9 cellular contexts compared by ENCODE assay signal in the genomic region with DNA sequence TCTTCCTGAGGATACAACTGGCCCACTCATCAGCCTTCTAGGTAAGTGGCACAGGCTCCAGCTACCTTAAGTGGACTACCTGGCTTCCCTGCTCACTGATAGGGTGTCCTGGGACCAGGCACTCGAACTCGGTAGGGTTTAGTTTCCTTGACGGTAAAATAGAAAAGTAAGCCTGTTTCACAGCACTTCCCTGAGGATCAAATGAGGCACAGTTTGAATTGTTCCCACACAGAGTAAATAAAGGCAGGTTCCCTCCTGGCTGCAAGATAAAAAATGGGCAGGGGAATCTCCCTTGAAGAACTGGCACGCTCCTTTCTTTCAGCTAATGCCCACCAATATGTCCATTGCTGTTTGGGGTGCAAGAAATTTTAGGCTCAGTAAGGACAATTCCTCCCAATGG. TPM values are rescaled to one million over a fixed set of nuclear protein-coding genes. Genes with fewer than 3 reads are reported as not detected.
DNase-seq lines count a peak whose midpoint lies in the region; ATAC-seq and TF ChIP-seq lines count a peak whose summit lies in the region.
"Had no signal": no experiment of that assay in that cellular context is flagged by ENCODE, and none has a peak within 500 bp of the region (broad histone marks: within the 10 kb centered on the region; RNA-seq: fewer than 3 reads in every experiment).

No MANE protein-coding gene starts in this region.

- H3K27me3 Mint-ChIP-seq in CD4-positive, CD25-positive, alpha-beta regulatory T cell = peaks cover 65% of the 10 kb centered on the region
- H3K27me3 Mint-ChIP-seq in GM23338 (ENCODE audit: insufficient read depth, low read depth, poor library complexity) (peaks cover 17% of the 10 kb centered on the region), naive B cell (peaks cover 44 to 69% (median 49%) of the 10 kb centered on the region in 3 donors)
- peaks cover 37% of the 10 kb centered on the region for H3K27me3 Mint-ChIP-seq in activated naive CD8-positive, alpha-beta T cell

- peaks cover 7% of the 10 kb centered on the region for H3F3A ChIP-seq in GM23338 (replicated peaks; ENCODE audit: low read depth)

- peaks cover 5% of the 10 kb centered on the region; the same call in 1 of the 2 replicates for H4K20me1 ChIP-seq in GM23338 (replicated peaks; ENCODE audit: insufficient read depth)

- whole genome bisulfite sequencing in right cardiac atrium = 83% methylated on average over 4 of the region's 4 CpGs

- H3K79me2 ChIP-seq in GM23338 (replicated peaks; ENCODE audit: insufficient read depth) = peaks cover 37% of the 10 kb centered on the region

- peak overlapping the region in 3 of 4 donors; percentile 18 to 74 (median 57) for H3K4me3 Mint-ChIP-seq in CD4-positive, CD25-positive, alpha-beta regulatory T cell
- H3K4me3 Mint-ChIP-seq in GM23338 = peak overlapping the region; percentile 81
- H3K4me3 Mint-ChIP-seq in activated naive CD8-positive, alpha-beta T cell = peak overlapping the region; percentile 85
- peak overlapping the region in 7 of 8 donors; percentile 65 to 90 (median 84) for H3K4me3 Mint-ChIP-seq in naive B cell

- peaks cover 31% of the 10 kb centered on the region for H3K27me3 ChIP-seq in CD4-positive, CD25-positive, alpha-beta regulatory T cell (ENCODE audit: control insufficient read depth, insufficient read depth, low read length)
- H3K27me3 ChIP-seq in GM23338 (ENCODE audit: insufficient read depth) = peaks cover 2% of the 10 kb centered on the region; the same call in 1 of the 2 replicates
- H3K27me3 ChIP-seq in right cardiac atrium (ENCODE audit: control insufficient read depth, insufficient read depth) = no peaks in the 10 kb centered on the region

- H3K36me3 ChIP-seq in CD4-positive, CD25-positive, alpha-beta regulatory T cell (ENCODE audit: control insufficient read depth, insufficient read depth, low read length) = no peaks in the 10 kb centered on the region
- no peaks in the 10 kb centered on the region; the same call in 1 of the 2 replicates for H3K36me3 ChIP-seq in GM23338 (ENCODE audit: insufficient read depth)
- H3K36me3 ChIP-seq: left ventricle myocardium inferior had no signal

- TF ChIP-seq CTCF in GM23338 (conservative IDR thresholded peaks at IDR 0.05; ENCODE audit: low read depth in 2 of 2) = no peak

- no peak for ATAC-seq in CD4-positive, CD25-positive, alpha-beta regulatory T cell (ENCODE audit: low read depth in 2 of 2)
- ATAC-seq in GM23338 (no peak), naive B cell (ENCODE audit: low read depth in 2 of 2) (no peak), GM21825 (IDR thresholded peaks at IDR 0.05; ENCODE audit: unreplicated experiment) (no peak), right cardiac atrium (no peak)

- H3K4me1 Mint-ChIP-seq in CD4-positive, CD25-positive, alpha-beta regulatory T cell = peaks cover 0 to 7% (median 0%) of the 10 kb centered on the region in 4 donors
- H3K4me1 Mint-ChIP-seq in GM23338 = peaks cover 46% of the 10 kb centered on the region
- H3K4me1 Mint-ChIP-seq in activated naive CD8-positive, alpha-beta T cell (ENCODE audit: low read depth) = no peaks in the 10 kb centered on the region
- H3K4me1 Mint-ChIP-seq in naive B cell = peaks cover 0 to 13% (median 0%) of the 10 kb centered on the region in 3 donors

- intact Hi-C loops in right cardiac atrium (cut with DNase I) = loop anchor here (5.0 kb wide), 2 partner anchors 61 to 66 kb away; no protein-coding TSS in a partner anchor

- H3K27ac ChIP-seq in CD4-positive, CD25-positive, alpha-beta regulatory T cell (ENCODE audit: insufficient read depth, low read length, poor library complexity, severe bottlenecking) = no peak overlapping the region
- H3K27ac ChIP-seq in GM23338 (ENCODE audit: low read depth) (no peak overlapping the region; the same call in 1 of the 2 replicates), right cardiac atrium (ENCODE audit: low read length) (no peak overlapping the region)
- H3K27ac ChIP-seq: left ventricle myocardium inferior had no signal

- H3K9me2 ChIP-seq in GM23338 (ENCODE audit: insufficient read depth) = peaks cover 8% of the 10 kb centered on the region; the same call in 1 of the 2 replicates

- no peak overlapping the region for H3K27ac Mint-ChIP-seq in CD4-positive, CD25-positive, alpha-beta regulatory T cell
- H3K27ac Mint-ChIP-seq in GM23338 = no peak overlapping the region
- no peak overlapping the region for H3K27ac Mint-ChIP-seq in activated naive CD8-positive, alpha-beta T cell
- H3K27ac Mint-ChIP-seq in naive B cell = no peak overlapping the region

- peaks cover 0 to 1% (median 0%) of the 10 kb centered on the region in 7 donors for H3K9me3 Mint-ChIP-seq in CD4-positive, CD25-positive, alpha-beta regulatory T cell
- peaks cover 7% of the 10 kb centered on the region; the same call in 2 of the 3 replicates for H3K9me3 Mint-ChIP-seq in GM23338
- no peaks in the 10 kb centered on the region for H3K9me3 Mint-ChIP-seq in activated naive CD8-positive, alpha-beta T cell (ENCODE audit: low read depth)
- no peaks in the 10 kb centered on the region for H3K9me3 Mint-ChIP-seq in naive B cell

- no peak overlapping the region for H3K4me3 ChIP-seq in CD4-positive, CD25-positive, alpha-beta regulatory T cell (ENCODE audit: low read depth, low read length)
- H3K4me3 ChIP-seq in GM23338 (peak overlapping the region; percentile 78; the same call in 1 of the 2 replicates), right cardiac atrium (ENCODE audit: low read length) (no peak overlapping the region)

- peak overlapping the region; percentile 92 for H3K4me2 ChIP-seq in GM23338

- H3K36me3 Mint-ChIP-seq in CD4-positive, CD25-positive, alpha-beta regulatory T cell = no peaks in the 10 kb centered on the region
- H3K36me3 Mint-ChIP-seq in GM23338 (ENCODE audit: low read depth) = peaks cover 35% of the 10 kb centered on the region
- no peaks in the 10 kb centered on the region for H3K36me3 Mint-ChIP-seq in activated naive CD8-positive, alpha-beta T cell
- no peaks in the 10 kb centered on the region for H3K36me3 Mint-ChIP-seq in naive B cell

- H3K9me3 ChIP-seq in CD4-positive, CD25-positive, alpha-beta regulatory T cell (ENCODE audit: control insufficient read depth in 2 of 2, low read length in 2 of 2) = no peaks in the 10 kb centered on the region
- no peaks in the 10 kb centered on the region for H3K9me3 ChIP-seq in right cardiac atrium (ENCODE audit: control insufficient read depth, low read length)
- H3K9me3 ChIP-seq: left ventricle myocardium inferior had no signal

- H3K4me1 ChIP-seq in CD4-positive, CD25-positive, alpha-beta regulatory T cell (ENCODE audit: control insufficient read depth, insufficient read depth, low read length, poor library complexity, severe bottlenecking) = peaks cover 11% of the 10 kb centered on the region
- H3K4me1 ChIP-seq in GM23338 (ENCODE audit: insufficient read depth) = peaks cover 51% of the 10 kb centered on the region
- H3K4me1 ChIP-seq in right cardiac atrium (ENCODE audit: control insufficient read depth, insufficient read depth, low read length) = no peaks in the 10 kb centered on the region

- no peak overlapping the region for H2AFZ ChIP-seq in GM23338

- no peak for DNase-seq in CD4-positive, CD25-positive, alpha-beta regulatory T cell
- no peak for DNase-seq in GM23338 (ENCODE audit: low spot score)
- DNase-seq in naive B cell = no peak
- DNase-seq in stimulated activated CD8-positive, alpha-beta memory T cell treated with anti-CD3 and anti-CD28 coated beads, Interleukin-4, amount 100 ng/mL, for 48 hours = no peak
- no peak for DNase-seq in right cardiac atrium
- DNase-seq: left ventricle myocardium inferior, NCI-H226 had no signal

TF ChIP-seq in GM23338, 12 proteins besides CTCF, POLR2A, EP300 and RAD21 (continues in another document):
- TF ChIP-seq EZH2phosphoT487 (IDR thresholded peaks at IDR 0.05; ENCODE audit: unreplicated experiment) = no peak
- TF ChIP-seq, protein P1, sequence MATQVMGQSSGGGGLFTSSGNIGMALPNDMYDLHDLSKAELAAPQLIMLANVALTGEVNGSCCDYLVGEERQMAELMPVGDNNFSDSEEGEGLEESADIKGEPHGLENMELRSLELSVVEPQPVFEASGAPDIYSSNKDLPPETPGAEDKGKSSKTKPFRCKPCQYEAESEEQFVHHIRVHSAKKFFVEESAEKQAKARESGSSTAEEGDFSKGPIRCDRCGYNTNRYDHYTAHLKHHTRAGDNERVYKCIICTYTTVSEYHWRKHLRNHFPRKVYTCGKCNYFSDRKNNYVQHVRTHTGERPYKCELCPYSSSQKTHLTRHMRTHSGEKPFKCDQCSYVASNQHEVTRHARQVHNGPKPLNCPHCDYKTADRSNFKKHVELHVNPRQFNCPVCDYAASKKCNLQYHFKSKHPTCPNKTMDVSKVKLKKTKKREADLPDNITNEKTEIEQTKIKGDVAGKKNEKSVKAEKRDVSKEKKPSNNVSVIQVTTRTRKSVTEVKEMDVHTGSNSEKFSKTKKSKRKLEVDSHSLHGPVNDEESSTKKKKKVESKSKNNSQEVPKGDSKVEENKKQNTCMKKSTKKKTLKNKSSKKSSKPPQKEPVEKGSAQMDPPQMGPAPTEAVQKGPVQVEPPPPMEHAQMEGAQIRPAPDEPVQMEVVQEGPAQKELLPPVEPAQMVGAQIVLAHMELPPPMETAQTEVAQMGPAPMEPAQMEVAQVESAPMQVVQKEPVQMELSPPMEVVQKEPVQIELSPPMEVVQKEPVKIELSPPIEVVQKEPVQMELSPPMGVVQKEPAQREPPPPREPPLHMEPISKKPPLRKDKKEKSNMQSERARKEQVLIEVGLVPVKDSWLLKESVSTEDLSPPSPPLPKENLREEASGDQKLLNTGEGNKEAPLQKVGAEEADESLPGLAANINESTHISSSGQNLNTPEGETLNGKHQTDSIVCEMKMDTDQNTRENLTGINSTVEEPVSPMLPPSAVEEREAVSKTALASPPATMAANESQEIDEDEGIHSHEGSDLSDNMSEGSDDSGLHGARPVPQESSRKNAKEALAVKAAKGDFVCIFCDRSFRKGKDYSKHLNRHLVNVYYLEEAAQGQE (IDR thresholded peaks at IDR 0.05; ENCODE audit: unreplicated experiment) = no peak
- TF ChIP-seq ZNF114 (CRISPR knock-in tag; IDR thresholded peaks at IDR 0.05) = no peak
- no peak for TF ChIP-seq JUNB (IDR thresholded peaks at IDR 0.05; ENCODE audit: unreplicated experiment)
- TF ChIP-seq NANOG (IDR thresholded peaks at IDR 0.05; ENCODE audit: borderline replicate concordance) = no peak

RNA-seq across cellular contexts. Expression of a gene that starts 1.1 kb away (rescaled TPM):
- total RNA-seq in CD4-positive, CD25-positive, alpha-beta regulatory T cell = not detected
- polyA plus RNA-seq in CD4-positive, CD25-positive, alpha-beta regulatory T cell = not detected
- total RNA-seq in GM23338 (2014; rRNA removed; shearing (Covaris generic)) = 84.1 and 109 TPM in 2 replicates
- polyA plus RNA-seq in GM23338 (2016; fragmentation: Nextera tagmentation; extraction: Ambion mirVana) = 35.9 and 37.7 TPM in 2 replicates
- under 1 TPM in 3 of 6 donors, not detected in 3; 0.09 to 0.13 (median 0.09) TPM for polyA plus RNA-seq in naive B cell (ENCODE audit: low read depth in 6 of 6)
- total RNA-seq in right cardiac atrium = 10 to 100 TPM in 1 of 4 donors, 1 to 10 TPM in 3; 5.5 to 10.7 (median 8.6) TPM
- 4.2 TPM for polyA plus RNA-seq in right cardiac atrium
